12 cellular contexts compared by ENCODE assay signal in genomic region chr1:27560271-27561125, GRCh38. TPM values are rescaled to one million over a fixed set of nuclear protein-coding genes. Genes with fewer than 3 reads are reported as not detected.
DNase-seq lines count a peak whose midpoint lies in the region; ATAC-seq, FAIRE-seq and TF ChIP-seq lines count a peak whose summit lies in the region.
"Had no signal": no experiment of that assay in that cellular context is flagged by ENCODE, and none has a peak within 500 bp of the region (broad histone marks: within the 10 kb centered on the region; RNA-seq: fewer than 3 reads in every experiment).

No MANE protein-coding gene starts in this region.

- no peak overlapping the region for H3K4me3 ChIP-seq in HCT116 (replicated peaks in 1 of 2; ENCODE audit: low read depth in 1 of 2, low read length in 2 of 2)
- no peak overlapping the region for H3K4me3 ChIP-seq in astrocyte (ENCODE audit: insufficient read depth, low read depth, low read length)
- H3K4me3 ChIP-seq in kidney (ENCODE audit: low read length in 2 of 2) = no peak overlapping the region
- H3K4me3 ChIP-seq in H7 (ENCODE audit: insufficient read depth, low read depth, low read length) = no peak overlapping the region

- POLR2A ChIA-PET in HCT116 (lab: Charles Lee) = no interaction called here

- ATAC-seq in HCT116 = no peak
- ATAC-seq in stimulated activated effector memory CD8-positive, alpha-beta T cell treated with anti-CD3 and anti-CD28 coated beads, Interleukin-12 subunit alpha, Interleukin-12 subunit beta, amount 100 ng/mL, for 72 hours = no peak

- H3K27me3 ChIP-seq in HCT116 (ENCODE audit: insufficient read depth, low read length) (no peaks in the 10 kb centered on the region), astrocyte (ENCODE audit: insufficient read depth, low read length) (no peaks in the 10 kb centered on the region), H7 (ENCODE audit: control insufficient read depth, insufficient read depth, low read length) (no peaks in the 10 kb centered on the region)

- peak overlapping the region; percentile 10; the same call in 1 of the 2 replicates for H3K27ac ChIP-seq in HCT116 (ENCODE audit: low read depth, low read length)
- H3K27ac ChIP-seq in astrocyte (ENCODE audit: low read depth, low read length) = no peak overlapping the region
- peak overlapping the region; percentile 61 to 77 for H3K27ac ChIP-seq in kidney (ENCODE audit: low read depth in 2 of 2, low read length in 2 of 2)

- H3K79me2 ChIP-seq in HCT116 (ENCODE audit: insufficient read depth, low read length) (peaks cover 34% of the 10 kb centered on the region; the same call in 1 of the 2 replicates), astrocyte (ENCODE audit: insufficient read depth, low read length) (peaks cover 58% of the 10 kb centered on the region)

- H2AFZ ChIP-seq in HCT116 (ENCODE audit: low read depth, low read length, poor library complexity, severe bottlenecking) (no peak overlapping the region), astrocyte (ENCODE audit: low read depth, low read length) (no peak overlapping the region)

- RAD21 ChIA-PET in HCT116 (lab: Charles Lee; ENCODE audit: low non-redundant PET in 1 of 2, low total read pairs in 2 of 2, uncharacterized antibody in 2 of 2, unreplicated experiment in 2 of 2) = no interaction called here

- H3K9ac ChIP-seq in HCT116 (ENCODE audit: low read length) = no peak overlapping the region
- H3K9ac ChIP-seq in astrocyte (ENCODE audit: low read length) = no peak overlapping the region
- H3K9ac ChIP-seq in kidney (ENCODE audit: low read length in 2 of 2) = no peak overlapping the region

- TF ChIP-seq RAD21 in HCT116 (IDR thresholded peaks at IDR 0.05; ENCODE audit: low read depth) = no peak

- TF ChIP-seq CTCF in HCT116 (IDR thresholded peaks at IDR 0.05 in 2 of 3, conservative IDR thresholded peaks at IDR 0.05 in 1 of 3; ENCODE audit: borderline replicate concordance in 1 of 3, insufficient read depth in 1 of 3, low read depth in 2 of 3, low read length in 2 of 3) (no peak), astrocyte (IDR thresholded peaks at IDR 0.05; ENCODE audit: insufficient read depth, low read depth, low read length) (no peak), kidney (IDR thresholded peaks at IDR 0.05; ENCODE audit: borderline replicate concordance, extremely low read depth, insufficient read depth) (no peak)

- no peak for TF ChIP-seq POLR2A in HCT116 (IDR thresholded peaks at IDR 0.05; ENCODE audit: borderline replicate concordance, extremely low read depth, insufficient read depth, insufficient read length)

- no peaks in the 10 kb centered on the region for H3K27me3 Mint-ChIP-seq in astrocyte (ENCODE audit: low read depth, unreplicated experiment)

- peaks cover 0 to 2% of the 10 kb centered on the region in 2 experiments; a peak in 1 of 4 replicates for H3K36me3 ChIP-seq in HCT116 (ENCODE audit: control insufficient read depth in 1 of 2, insufficient read depth in 2 of 2, low read length in 2 of 2)
- no peaks in the 10 kb centered on the region for H3K36me3 ChIP-seq in astrocyte (ENCODE audit: insufficient read depth, low read length)
- H3K36me3 ChIP-seq in kidney (ENCODE audit: control insufficient read depth in 1 of 2, insufficient read depth in 2 of 2, low read length in 2 of 2) = no peaks in the 10 kb centered on the region
- no peaks in the 10 kb centered on the region; the same call in 1 of the 2 replicates for H3K36me3 ChIP-seq in H7 (replicated peaks; ENCODE audit: control insufficient read depth, insufficient read depth, low read length)

- no TSS peak for BruUV-seq in HCT116 (replicated peaks; lab: Mats Ljungman, UMichigan)

- FAIRE-seq in astrocyte (lab: Jason Lieb, UNC) (no peak), kidney (lab: Jason Lieb, UNC) (no peak)

- no peaks in the 10 kb centered on the region for H3K9me3 Mint-ChIP-seq in astrocyte (ENCODE audit: unreplicated experiment)
- no peaks in the 10 kb centered on the region for H3K9me3 Mint-ChIP-seq in stimulated activated effector memory CD8-positive, alpha-beta T cell treated with anti-CD3 and anti-CD28 coated beads, Interleukin-12 subunit alpha, Interleukin-12 subunit beta, amount 100 ng/mL, for 72 hours

- CTCF ChIA-PET in HCT116 (lab: Charles Lee) = no interaction called here

- H4K20me1 ChIP-seq in HCT116 (ENCODE audit: insufficient read depth) = no peaks in the 10 kb centered on the region
- peaks cover 75% of the 10 kb centered on the region for H4K20me1 ChIP-seq in astrocyte (ENCODE audit: insufficient read depth, low read length)

- H3K4me1 ChIP-seq in HCT116 (ENCODE audit: control insufficient read depth in 1 of 2, insufficient read depth in 2 of 2, low read length in 2 of 2) (peaks cover 43 to 75% of the 10 kb centered on the region in 2 experiments), astrocyte (ENCODE audit: insufficient read depth, low read length) (peaks cover 48% of the 10 kb centered on the region), kidney (ENCODE audit: control insufficient read depth in 1 of 2, insufficient read depth in 1 of 2, low read depth in 1 of 2, low read length in 2 of 2) (peaks cover 48 to 70% of the 10 kb centered on the region in 2 donors)

- H3K4me2 ChIP-seq in HCT116 (ENCODE audit: low read length) = no peak overlapping the region
- no peak overlapping the region for H3K4me2 ChIP-seq in astrocyte (ENCODE audit: low read length)

- no peaks in the 10 kb centered on the region for H3K36me3 Mint-ChIP-seq in astrocyte (ENCODE audit: low read depth, unreplicated experiment)
- peaks cover 12% of the 10 kb centered on the region for H3K36me3 Mint-ChIP-seq in stimulated activated effector memory CD8-positive, alpha-beta T cell treated with anti-CD3 and anti-CD28 coated beads, Interleukin-12 subunit alpha, Interleukin-12 subunit beta, amount 100 ng/mL, for 72 hours

- peak overlapping the region; percentile 22 for H3K27ac Mint-ChIP-seq in astrocyte (ENCODE audit: unreplicated experiment)
- peak overlapping the region; percentile 41 for H3K27ac Mint-ChIP-seq in stimulated activated effector memory CD8-positive, alpha-beta T cell treated with anti-CD3 and anti-CD28 coated beads, Interleukin-12 subunit alpha, Interleukin-12 subunit beta, amount 100 ng/mL, for 72 hours

- H3K9me2 ChIP-seq in HCT116 (ENCODE audit: insufficient read depth) = no peaks in the 10 kb centered on the region

- H3K4me3 Mint-ChIP-seq in astrocyte (ENCODE audit: unreplicated experiment) = peak overlapping the region; percentile 10
- no peak overlapping the region for H3K4me3 Mint-ChIP-seq in stimulated activated effector memory CD8-positive, alpha-beta T cell treated with anti-CD3 and anti-CD28 coated beads, Interleukin-12 subunit alpha, Interleukin-12 subunit beta, amount 100 ng/mL, for 72 hours

- H3K9me3 ChIP-seq in HCT116 (ENCODE audit: control insufficient read depth in 1 of 2, insufficient read depth in 1 of 2, low read depth in 1 of 2, low read length in 2 of 2) (no peaks in the 10 kb centered on the region), astrocyte (ENCODE audit: insufficient read depth, low read depth, low read length) (no peaks in the 10 kb centered on the region), kidney (ENCODE audit: control insufficient read depth in 1 of 2, low read length in 2 of 2) (no peaks in the 10 kb centered on the region)

- DNase-seq in HCT116 (ENCODE audit: low read depth, low spot score) (no peak), astrocyte (ENCODE audit: low read depth) (no peak), kidney (no peak), DMS114 treated with DMSO at 0.1 percent for 48 hours (lab: John Stamatoyannopoulos, UW; ENCODE audit: unreplicated experiment) (no peak), NCI-H748 treated with DMSO at 0.1 percent for 48 hours (lab: John Stamatoyannopoulos, UW) (no peak), SW 1271 (lab: John Stamatoyannopoulos, UW) (no peak), H7 (no peak)
- DNase-seq in stimulated activated effector memory CD8-positive, alpha-beta T cell treated with anti-CD3 and anti-CD28 coated beads, Interleukin-12 subunit alpha, Interleukin-12 subunit beta, amount 100 ng/mL, for 72 hours (ENCODE audit: low spot score in 2 of 2) = no peak
- DNase-seq: activated T-cell treated with anti-CD3 and anti-CD28 coated beads, Interleukin-2, amount 50 U/mL, for 1 hour; NCI-H226; stimulated activated CD4-positive, alpha-beta T cell treated with anti-CD3 and anti-CD28 coated beads, Interleukin-4, amount 100 ng/mL, for 24 hours; T-helper 2 cell had no signal

- intact Hi-C loops in HCT116 (cut with micrococcal nuclease) (no loop called here), kidney (cut with DNase I) (no loop called here)

- peaks cover 72% of the 10 kb centered on the region for H3K4me1 Mint-ChIP-seq in astrocyte (ENCODE audit: low read depth, unreplicated experiment)
- peaks cover 58% of the 10 kb centered on the region for H3K4me1 Mint-ChIP-seq in stimulated activated effector memory CD8-positive, alpha-beta T cell treated with anti-CD3 and anti-CD28 coated beads, Interleukin-12 subunit alpha, Interleukin-12 subunit beta, amount 100 ng/mL, for 72 hours

TF ChIP-seq in HCT116, 20 proteins besides CTCF, POLR2A, EP300 and RAD21:
- no peak for TF ChIP-seq FOSL1 (IDR thresholded peaks at IDR 0.05; ENCODE audit: low read depth)

RNA-seq across cellular contexts. Expression of gene AHDC1, which starts 43.4 kb away (rescaled TPM):
- 33.7 TPM for total RNA-seq in HCT116 (2021; ENCODE audit: unreplicated experiment)
- 26.1 and 30.5 TPM in 2 replicates for polyA plus RNA-seq in HCT116 (2012)
- 74.0 and 75.7 TPM in 2 replicates for total RNA-seq in astrocyte
- 48.2 TPM for total RNA-seq in kidney
- 8.5 TPM for polyA plus RNA-seq in kidney (ENCODE audit: insufficient read depth, low read depth, low replicate concordance)
- 8.8 and 11.2 TPM in 2 replicates for total RNA-seq in H7 (2014; rRNA removed; shearing (Covaris generic))
